In the genomic region with DNA sequence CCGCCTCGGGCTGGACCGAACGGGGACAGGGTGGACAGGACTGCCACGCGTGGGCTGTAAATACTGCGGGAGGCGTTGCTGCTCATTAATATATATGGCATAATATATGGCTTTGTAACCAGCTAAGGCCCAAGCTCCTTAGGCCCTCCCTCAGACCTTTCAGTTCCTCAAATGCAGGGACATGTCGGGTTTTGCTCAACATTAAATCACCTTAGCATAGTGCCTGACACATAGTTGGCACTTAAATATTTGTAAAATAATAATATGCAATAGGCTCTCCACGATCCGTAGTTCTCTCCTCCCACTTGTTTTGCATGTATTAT, we compare ENCODE assay signal across 8 cellular contexts. TPM values are rescaled to one million over a fixed set of nuclear protein-coding genes. Genes with fewer than 3 reads are reported as not detected.
DNase-seq lines count a peak whose midpoint lies in the region; ATAC-seq, FAIRE-seq and TF ChIP-seq lines count a peak whose summit lies in the region.

No MANE protein-coding gene starts in this region.

- peak overlapping the region; percentile 96 for H3K4me3 Mint-ChIP-seq in T-helper 2 cell treated with Interferon-gamma antibody and Interleukin-4, amounts not matched to agents 5 μg/mL and 100 μg/mL, for 36 hours
- H3K4me3 Mint-ChIP-seq in endothelial cell (ENCODE audit: unreplicated experiment) (peak overlapping the region; percentile 94), neural progenitor cell (peak overlapping the region; percentile 91)

- H3K27me3 Mint-ChIP-seq in T-helper 2 cell treated with Interferon-gamma antibody and Interleukin-4, amounts not matched to agents 5 μg/mL and 100 μg/mL, for 36 hours (ENCODE audit: low read depth), result no peaks in the 10 kb centered on the region
- peaks cover 4% of the 10 kb centered on the region for H3K27me3 Mint-ChIP-seq in endothelial cell (ENCODE audit: unreplicated experiment)
- peaks cover 2% of the 10 kb centered on the region for H3K27me3 Mint-ChIP-seq in neural progenitor cell (ENCODE audit: insufficient read depth, low read depth)

- peaks cover 12% of the 10 kb centered on the region for H3F3A ChIP-seq in neural progenitor cell (ENCODE audit: low read depth)

- TF ChIP-seq CTCF in endothelial cell (IDR thresholded peaks at IDR 0.05; ENCODE audit: unreplicated experiment) (no peak), neural progenitor cell (IDR thresholded peaks at IDR 0.05) (no peak)

- H3K9me3 ChIP-seq in NT2/D1 (ENCODE audit: insufficient read depth, low read length), result no peaks in the 10 kb centered on the region
- H3K9me3 ChIP-seq in neural progenitor cell (ENCODE audit: low read depth), result no peaks in the 10 kb centered on the region

- no peak for DNase-seq in T-helper 2 cell treated with Interferon-gamma antibody and Interleukin-4, amounts not matched to agents 5 μg/mL and 100 μg/mL, for 36 hours (ENCODE audit: low spot score)
- DNase-seq in T-helper 2 cell (no peak), NT2/D1 (ENCODE audit: low read depth, low spot score) (no peak), endothelial cell (ENCODE audit: low spot score) (no peak), neural progenitor cell (ENCODE audit: low spot score) (no peak), urothelium cell line (ENCODE audit: low spot score) (no peak), A172 (ENCODE audit: low spot score) (no peak)

- H3K27me3 ChIP-seq in NT2/D1 (ENCODE audit: insufficient read depth, insufficient read length), result no peaks in the 10 kb centered on the region
- H3K27me3 ChIP-seq in neural progenitor cell, result no peaks in the 10 kb centered on the region

- peaks cover 29% of the 10 kb centered on the region for H3K79me2 ChIP-seq in neural progenitor cell (ENCODE audit: low read depth)

- H3K9ac ChIP-seq in NT2/D1 (ENCODE audit: insufficient read length, low read depth), result peak overlapping the region; percentile 93
- peak overlapping the region; percentile 76 for H3K9ac ChIP-seq in neural progenitor cell

- H2AFZ ChIP-seq in neural progenitor cell (replicated peaks), result peak overlapping the region; percentile 96

- peak; percentile 57 for ATAC-seq in HG02678 (IDR thresholded peaks at IDR 0.05; ENCODE audit: unreplicated experiment)

- peak overlapping the region; percentile 79 for H3K27ac Mint-ChIP-seq in T-helper 2 cell treated with Interferon-gamma antibody and Interleukin-4, amounts not matched to agents 5 μg/mL and 100 μg/mL, for 36 hours
- H3K27ac Mint-ChIP-seq in endothelial cell (ENCODE audit: unreplicated experiment) (no peak overlapping the region), neural progenitor cell (no peak overlapping the region)

- no peak for FAIRE-seq in urothelium cell line (lab: Jason Lieb, UNC)

- no peaks in the 10 kb centered on the region for H3K9me3 Mint-ChIP-seq in T-helper 2 cell treated with Interferon-gamma antibody and Interleukin-4, amounts not matched to agents 5 μg/mL and 100 μg/mL, for 36 hours
- H3K9me3 Mint-ChIP-seq in endothelial cell (ENCODE audit: unreplicated experiment), result no peaks in the 10 kb centered on the region
- no peaks in the 10 kb centered on the region for H3K9me3 Mint-ChIP-seq in neural progenitor cell

- peaks cover 33% of the 10 kb centered on the region for H3K4me1 Mint-ChIP-seq in T-helper 2 cell treated with Interferon-gamma antibody and Interleukin-4, amounts not matched to agents 5 μg/mL and 100 μg/mL, for 36 hours (ENCODE audit: low read depth)
- peaks cover 17% of the 10 kb centered on the region for H3K4me1 Mint-ChIP-seq in endothelial cell (ENCODE audit: unreplicated experiment)
- H3K4me1 Mint-ChIP-seq in neural progenitor cell, result peaks cover 16% of the 10 kb centered on the region

- H3K4me1 ChIP-seq in NT2/D1 (ENCODE audit: insufficient read depth, insufficient read length), result peaks cover 2% of the 10 kb centered on the region
- no peaks in the 10 kb centered on the region for H3K4me1 ChIP-seq in neural progenitor cell

- H3K4me3 ChIP-seq in NT2/D1 (ENCODE audit: insufficient read length, low read depth) (peak overlapping the region; percentile 84), neural progenitor cell (peak overlapping the region; percentile 59)

- peaks cover 14% of the 10 kb centered on the region for H3K36me3 Mint-ChIP-seq in T-helper 2 cell treated with Interferon-gamma antibody and Interleukin-4, amounts not matched to agents 5 μg/mL and 100 μg/mL, for 36 hours (ENCODE audit: low read depth)
- H3K36me3 Mint-ChIP-seq in endothelial cell (ENCODE audit: low read depth, unreplicated experiment) (no peaks in the 10 kb centered on the region), neural progenitor cell (peaks cover 6% of the 10 kb centered on the region)

- no peak overlapping the region for H3K27ac ChIP-seq in neural progenitor cell

- peak overlapping the region; percentile 82 for H3K4me2 ChIP-seq in neural progenitor cell

- no peaks in the 10 kb centered on the region for H4K20me1 ChIP-seq in neural progenitor cell (ENCODE audit: low read depth)

- H3K36me3 ChIP-seq in NT2/D1 (ENCODE audit: insufficient read depth, insufficient read length, low read length) (no peaks in the 10 kb centered on the region), neural progenitor cell (no peaks in the 10 kb centered on the region)

RNA-seq across cellular contexts. Expression of a gene that starts 0.4 kb away (rescaled TPM):
- total RNA-seq in endothelial cell (ENCODE audit: unreplicated experiment) (11.6 TPM), neural progenitor cell (ENCODE audit: low replicate concordance) (18.3 and 29.4 TPM in 2 replicates)
- 14.1 and 19.8 TPM in 2 replicates for total RNA-seq in A172 (2014; rRNA removed; shearing (Covaris generic))
